15 cellular contexts compared by ENCODE assay signal in genomic region chr10:75978213-75978612, GRCh38.
DNase-seq lines count a peak whose midpoint lies in the region; ATAC-seq and TF ChIP-seq lines count a peak whose summit lies in the region.
"Had no signal": no experiment of that assay in that cellular context is flagged by ENCODE, and none has a peak within 500 bp of the region (broad histone marks: within the 10 kb centered on the region; RNA-seq: fewer than 3 reads in every experiment).

No MANE protein-coding gene starts in this region.

- H3K79me2 ChIP-seq in fibroblast of lung (ENCODE audit: control insufficient read depth, insufficient read depth, low read length): no peaks in the 10 kb centered on the region
- H3K79me2 ChIP-seq in osteoblast (ENCODE audit: insufficient read depth, low read length): no peaks in the 10 kb centered on the region

- no peak for TF ChIP-seq CTCF in fibroblast of lung (conservative IDR thresholded peaks at IDR 0.05 in 1 of 2, IDR thresholded peaks at IDR 0.05 in 1 of 2; ENCODE audit: low read depth in 1 of 2, low read length in 2 of 2)
- no peak for TF ChIP-seq CTCF in osteoblast (IDR thresholded peaks at IDR 0.05; ENCODE audit: extremely low read depth, low read depth, low read length)

- H2AFZ ChIP-seq in fibroblast of lung (ENCODE audit: low read length): no peak overlapping the region
- H2AFZ ChIP-seq in osteoblast (ENCODE audit: low read length): peak overlapping the region; percentile 47

- ATAC-seq in GM18498 (IDR thresholded peaks at IDR 0.05; ENCODE audit: unreplicated experiment): no peak

- H4K20me1 ChIP-seq in fibroblast of lung (ENCODE audit: control insufficient read depth, extremely low read depth, insufficient read depth, low read length) (no peaks in the 10 kb centered on the region), osteoblast (ENCODE audit: insufficient read depth, low read length) (no peaks in the 10 kb centered on the region)
- H4K20me1 ChIP-seq: BLaER1 had no signal

- H3K27me3 ChIP-seq in fibroblast of lung (ENCODE audit: control insufficient read depth, insufficient read depth, low read length): no peaks in the 10 kb centered on the region
- H3K27me3 ChIP-seq in osteoblast (ENCODE audit: insufficient read depth, low read length): no peaks in the 10 kb centered on the region
- H3K27me3 ChIP-seq: BLaER1 had no signal

- no peaks in the 10 kb centered on the region for H3K36me3 ChIP-seq in fibroblast of lung (ENCODE audit: control insufficient read depth, insufficient read depth, low read length)
- no peaks in the 10 kb centered on the region for H3K36me3 ChIP-seq in osteoblast (ENCODE audit: insufficient read depth, low read length)
- H3K36me3 ChIP-seq: BLaER1 had no signal

- no peak overlapping the region for H3K9ac ChIP-seq in fibroblast of lung (ENCODE audit: insufficient read depth, low read length)
- H3K9ac ChIP-seq: BLaER1 had no signal

- DNase-seq in EH (ENCODE audit: low read depth): peak; percentile 43
- DNase-seq in amniotic epithelial cell (ENCODE audit: low read depth): peak; percentile 3
- peak; percentile 11 to 59 for DNase-seq in fibroblast of lung (ENCODE audit: low read depth in 2 of 2)
- no peak for DNase-seq in osteoblast (ENCODE audit: insufficient read length, low spot score, missing footprints)
- no peak for DNase-seq in SHP77 (lab: John Stamatoyannopoulos, UW)
- DNase-seq in activated CD4-positive, alpha-beta T cell treated with anti-CD3 and anti-CD28 coated beads for 48 hours: no peak
- DNase-seq in SIG-M5 treated with dmso at 0.1 percent for 504 hours (lab: John Stamatoyannopoulos, UW; ENCODE audit: unreplicated experiment): no peak
- DNase-seq: CD8-positive, alpha-beta memory T cell; H7; NCI-H1930; NCI-H2171; NCI-H446 treated with DMSO at 0.1 percent for 48 hours; NCI-H774 had no signal

- H3K4me1 ChIP-seq in fibroblast of lung (ENCODE audit: control insufficient read depth, extremely low read depth, insufficient read depth, low read length): no peaks in the 10 kb centered on the region
- no peaks in the 10 kb centered on the region for H3K4me1 ChIP-seq in osteoblast (ENCODE audit: insufficient read depth, low read length)
- H3K4me1 ChIP-seq: BLaER1 had no signal

- H3K9me3 ChIP-seq in fibroblast of lung (ENCODE audit: control insufficient read depth, insufficient read depth, low read depth, low read length) (no peaks in the 10 kb centered on the region), osteoblast (ENCODE audit: low read depth, low read length) (no peaks in the 10 kb centered on the region)
- H3K9me3 ChIP-seq: BLaER1 had no signal

- H3K4me3 ChIP-seq in fibroblast of lung (replicated peaks in 1 of 4; ENCODE audit: control extremely low read depth in 1 of 4, insufficient read depth in 1 of 4, low read depth in 3 of 4, low read length in 4 of 4): no peak overlapping the region
- H3K4me3 ChIP-seq in osteoblast (ENCODE audit: insufficient read depth, low read length): no peak overlapping the region
- H3K4me3 ChIP-seq: BLaER1 had no signal

- no peak overlapping the region for H3K27ac ChIP-seq in fibroblast of lung (ENCODE audit: insufficient read depth, low read length)
- H3K27ac ChIP-seq in osteoblast (ENCODE audit: low read depth, low read length): no peak overlapping the region
- H3K27ac ChIP-seq: BLaER1 had no signal

- H3K4me2 ChIP-seq in fibroblast of lung (ENCODE audit: extremely low read depth, insufficient read depth, low read length) (no peak overlapping the region), osteoblast (ENCODE audit: insufficient read depth, low read length) (no peak overlapping the region)
- H3K4me2 ChIP-seq: BLaER1 had no signal

Comparison
In these comparisons a context has a peak if more than half of its experiments do, and no peak if none do; other contexts are left out.
1. DNase-seq: peak in EH (single experiment), amniotic epithelial cell (single experiment) and fibroblast of lung (2 of 2); none in osteoblast (single experiment), SHP77 (0 of 2), activated CD4-positive, alpha-beta T cell treated with anti-CD3 and anti-CD28 coated beads for 48 hours (single experiment) and SIG-M5 treated with dmso at 0.1 percent for 504 hours (single experiment).